ENCODE assay signal across 8 cellular contexts in genomic region chr20:20820104-20820503, GRCh38.
DNase-seq lines count a peak whose midpoint lies in the region; ATAC-seq and TF ChIP-seq lines count a peak whose summit lies in the region.
"Had no signal": no experiment of that assay in that cellular context is flagged by ENCODE, and none has a peak within 500 bp of the region (broad histone marks: within the 10 kb centered on the region; RNA-seq: fewer than 3 reads in every experiment).

No MANE protein-coding gene starts in this region.

- WGBS in psoas muscle, 3 donors, result 60 to 71% (median 63%) methylated on average over 10 of the region's 10 CpGs

- no peak overlapping the region for H3K27ac ChIP-seq in psoas muscle
- H3K27ac ChIP-seq in coronary artery, result no peak overlapping the region

- H3K4me1 ChIP-seq in psoas muscle, result peaks cover 14% of the 10 kb centered on the region

- TF ChIP-seq CTCF in GM12875 (IDR thresholded peaks at IDR 0.05; ENCODE audit: borderline replicate concordance, insufficient read depth, low read depth, low read length) (peak; percentile 28; the same call in 1 of the 2 replicates), epithelial cell of esophagus (IDR thresholded peaks at IDR 0.05; ENCODE audit: insufficient read depth, low read depth, low read length, missing control alignments) (peak; percentile 34), psoas muscle (IDR thresholded peaks at IDR 0.05) (peak; percentile 44), coronary artery (IDR thresholded peaks at IDR 0.05) (no peak)

- H3K9me3 ChIP-seq in psoas muscle, result no peaks in the 10 kb centered on the region

- peak; percentile 25 to 71 (median 47) for ATAC-seq in psoas muscle
- no peak for ATAC-seq in activated CD8-positive, alpha-beta memory T cell treated with anti-CD3 and anti-CD28 coated beads, Interleukin-2, amount 10 ng/mL, durations not matched to agents 7 days and 5 days

- H3K27ac Mint-ChIP-seq in activated CD8-positive, alpha-beta memory T cell treated with anti-CD3 and anti-CD28 coated beads, Interleukin-2, amount 10 ng/mL, durations not matched to agents 7 days and 5 days, result no peak overlapping the region

- no peaks in the 10 kb centered on the region for H3K27me3 ChIP-seq in psoas muscle (ENCODE audit: insufficient read depth in 3 of 3, low read length in 2 of 3)

- H3K27me3 Mint-ChIP-seq in activated CD8-positive, alpha-beta memory T cell treated with anti-CD3 and anti-CD28 coated beads, Interleukin-2, amount 10 ng/mL, durations not matched to agents 7 days and 5 days, result peaks cover 20% of the 10 kb centered on the region

- DNase-seq in NCI-H524 (lab: John Stamatoyannopoulos, UW) (peak; percentile 79 to 92), epithelial cell of esophagus (ENCODE audit: low read depth) (no peak), psoas muscle (no peak), coronary artery (ENCODE audit: low spot score) (no peak)
- DNase-seq in activated CD8-positive, alpha-beta memory T cell treated with anti-CD3 and anti-CD28 coated beads, Interleukin-2, amount 10 ng/mL, durations not matched to agents 7 days and 5 days, result no peak
- DNase-seq in activated CD8-positive, alpha-beta memory T cell treated with anti-CD3 and anti-CD28 coated beads, Interleukin-2, amount 50 U/mL, for 4 hours, result no peak
- DNase-seq: activated gamma-delta T cell treated with Interleukin-2 at 50 U/mL for 16 hours had no signal

- H3K36me3 Mint-ChIP-seq in activated CD8-positive, alpha-beta memory T cell treated with anti-CD3 and anti-CD28 coated beads, Interleukin-2, amount 10 ng/mL, durations not matched to agents 7 days and 5 days, result no peaks in the 10 kb centered on the region

- H3K4me3 Mint-ChIP-seq in activated CD8-positive, alpha-beta memory T cell treated with anti-CD3 and anti-CD28 coated beads, Interleukin-2, amount 10 ng/mL, durations not matched to agents 7 days and 5 days, result no peak overlapping the region

- no peak overlapping the region for H3K4me3 ChIP-seq in GM12875 (ENCODE audit: low read depth, low read length)
- no peak overlapping the region for H3K4me3 ChIP-seq in epithelial cell of esophagus (ENCODE audit: low read length)
- no peak overlapping the region for H3K4me3 ChIP-seq in psoas muscle
- H3K4me3 ChIP-seq in coronary artery, result no peak overlapping the region

- peaks cover 2% of the 10 kb centered on the region for H3K4me1 Mint-ChIP-seq in activated CD8-positive, alpha-beta memory T cell treated with anti-CD3 and anti-CD28 coated beads, Interleukin-2, amount 10 ng/mL, durations not matched to agents 7 days and 5 days

- intact Hi-C loops in psoas muscle (cut with DNase I), result no loop called here

- H3K36me3 ChIP-seq in psoas muscle (ENCODE audit: insufficient read depth in 1 of 2, low read depth in 1 of 2), result no peaks in the 10 kb centered on the region

- H3K9me3 Mint-ChIP-seq in activated CD8-positive, alpha-beta memory T cell treated with anti-CD3 and anti-CD28 coated beads, Interleukin-2, amount 10 ng/mL, durations not matched to agents 7 days and 5 days (ENCODE audit: low read depth), result no peaks in the 10 kb centered on the region

- CTCF ChIA-PET in activated CD8-positive, alpha-beta memory T cell treated with anti-CD3 and anti-CD28 coated beads, Interleukin-2, amount 10 ng/mL, durations not matched to agents 7 days and 5 days (lab: Charles Lee), result no interaction called here

Comparison
In these comparisons a context has a peak if more than half of its experiments do, and no peak if none do; other contexts are left out.
1. DNase-seq: peak in NCI-H524 (2 of 2); none in epithelial cell of esophagus (single experiment), psoas muscle (0 of 2), coronary artery (single experiment), activated CD8-positive, alpha-beta memory T cell treated with anti-CD3 and anti-CD28 coated beads, Interleukin-2, amount 10 ng/mL, durations not matched to agents 7 days and 5 days (single experiment) and activated CD8-positive, alpha-beta memory T cell treated with anti-CD3 and anti-CD28 coated beads, Interleukin-2, amount 50 U/mL, for 4 hours (single experiment).